ENCODE assay signal across 27 cellular contexts in the genomic region with DNA sequence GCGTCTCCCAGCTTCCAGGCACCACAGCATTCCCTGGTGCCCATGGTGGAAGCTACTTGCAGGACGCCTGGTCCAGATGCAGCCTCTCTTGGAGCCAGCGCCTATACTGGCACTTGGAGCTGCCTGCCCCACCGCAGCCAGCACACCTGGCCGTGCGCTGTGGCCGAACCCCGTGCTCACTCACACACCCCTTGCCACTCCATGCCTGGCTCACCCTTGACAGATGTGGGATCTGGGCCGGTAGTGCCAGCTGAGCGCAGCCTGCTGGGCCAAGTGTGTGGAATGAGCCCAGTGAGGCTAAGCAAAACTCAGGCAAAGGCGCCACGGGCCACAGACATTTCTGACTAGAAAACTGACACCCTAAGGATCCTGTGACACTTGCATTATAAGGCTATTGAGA.
"Had no signal": no experiment of that assay in that cellular context is flagged by ENCODE, and none has a peak within 500 bp of the region (broad histone marks: within the 10 kb centered on the region; RNA-seq: fewer than 3 reads in every experiment).

No MANE protein-coding gene starts in this region.

- H3K27me3 Mint-ChIP-seq: naive B cell; stimulated activated naive B cell treated with anti-CD40 and anti-IgM and Interleukin-4, amounts not matched to agents 10 μg/mL and 1 μg/mL and 100 μg/mL, for 72 hours had no signal

- DNase-seq: hypothalamus; immature natural killer cell; kidney; left colon; left lung; lower lobe of right lung; mammary epithelial cell; mesendoderm; naive B cell; natural killer cell; nephron progenitor cell; nucleus accumbens; retina; stimulated activated CD4-positive, alpha-beta T cell treated with anti-CD3 and anti-CD28 coated beads, Interleukin-12 subunit alpha, Interleukin-12 subunit beta, amount 100 ng/mL, for 4 hours; stimulated activated CD4-positive, alpha-beta T cell treated with anti-CD3 and anti-CD28 coated beads, Interleukin-15, amount 100 ng/mL, for 24 hours; stimulated activated CD4-positive, alpha-beta T cell treated with anti-CD3 and anti-CD28 coated beads, Interleukin-2, amount 100 ng/mL, for 24 hours; stimulated activated CD4-positive, alpha-beta T cell treated with anti-CD3 and anti-CD28 coated beads, Interleukin-4, amount 100 ng/mL, for 1 hour; stimulated activated naive B cell treated with anti-CD40 and anti-IgM and Interleukin-4, amounts not matched to agents 10 μg/mL and 1 μg/mL and 100 μg/mL, for 72 hours; stimulated activated naive CD8-positive, alpha-beta T cell treated with anti-CD3 and anti-CD28 coated beads, Interleukin-15, Interleukin-2, amounts not matched to agents 100 U/mL and 50 U/mL, for 24 hours; stomach; thyroid gland; transverse colon; upper lobe of right lung; uterus had no signal

- H3K4me3 Mint-ChIP-seq: immature natural killer cell; mesothelial cell of epicardium; naive B cell; natural killer cell; nephron progenitor cell; stimulated activated naive B cell treated with anti-CD40 and anti-IgM and Interleukin-4, amounts not matched to agents 10 μg/mL and 1 μg/mL and 100 μg/mL, for 72 hours had no signal

- FAIRE-seq: islet of Langerhans, kidney, pancreas had no signal

- H3K36me3 Mint-ChIP-seq: immature natural killer cell; naive B cell; natural killer cell; stimulated activated naive B cell treated with anti-CD40 and anti-IgM and Interleukin-4, amounts not matched to agents 10 μg/mL and 1 μg/mL and 100 μg/mL, for 72 hours had no signal

- H3K4me1 Mint-ChIP-seq: immature natural killer cell; naive B cell; natural killer cell; stimulated activated naive B cell treated with anti-CD40 and anti-IgM and Interleukin-4, amounts not matched to agents 10 μg/mL and 1 μg/mL and 100 μg/mL, for 72 hours had no signal

- H3K27ac Mint-ChIP-seq: immature natural killer cell; mesothelial cell of epicardium; natural killer cell; stimulated activated naive B cell treated with anti-CD40 and anti-IgM and Interleukin-4, amounts not matched to agents 10 μg/mL and 1 μg/mL and 100 μg/mL, for 72 hours had no signal

- H3K9me3 Mint-ChIP-seq: natural killer cell, nephron progenitor cell had no signal
